In genomic region chr12:110739894-110740293, GRCh38 we compare ENCODE assay signal across 10 cellular contexts. TPM values are rescaled to one million over a fixed set of nuclear protein-coding genes. Genes with fewer than 3 reads are reported as not detected.
A peak's percentile ranks its signal among the peaks of the same experiment; 100 is the strongest.
DNase-seq lines count a peak whose midpoint lies in the region; ATAC-seq and TF ChIP-seq lines count a peak whose summit lies in the region.
"Had no signal": no experiment of that assay in that cellular context is flagged by ENCODE, and none has a peak within 500 bp of the region (broad histone marks: within the 10 kb centered on the region; RNA-seq: fewer than 3 reads in every experiment).

No MANE protein-coding gene starts in this region.

- no peaks in the 10 kb centered on the region for H3K27me3 Mint-ChIP-seq in activated CD4-positive, alpha-beta T cell treated with anti-CD3 and anti-CD28 coated beads for 36 hours
- no peaks in the 10 kb centered on the region for H3K27me3 Mint-ChIP-seq in T-cell
- H3K27me3 Mint-ChIP-seq in stimulated activated memory B cell treated with anti-CD40 and anti-IgM and Interleukin-4, amounts not matched to agents 10 μg/mL and 1 μg/mL and 100 μg/mL, for 72 hours: no peaks in the 10 kb centered on the region

- H3K4me3 Mint-ChIP-seq in activated CD4-positive, alpha-beta T cell treated with anti-CD3 and anti-CD28 coated beads for 36 hours: peak overlapping the region; percentile 98
- peak overlapping the region; percentile 68 to 94 (median 72) for H3K4me3 Mint-ChIP-seq in T-cell
- peak overlapping the region; percentile 74 for H3K4me3 Mint-ChIP-seq in stimulated activated memory B cell treated with anti-CD40 and anti-IgM and Interleukin-4, amounts not matched to agents 10 μg/mL and 1 μg/mL and 100 μg/mL, for 72 hours

- H3K9me3 Mint-ChIP-seq in activated CD4-positive, alpha-beta T cell treated with anti-CD3 and anti-CD28 coated beads for 36 hours (ENCODE audit: low read depth): no peaks in the 10 kb centered on the region
- no peaks in the 10 kb centered on the region for H3K9me3 Mint-ChIP-seq in T-cell
- no peaks in the 10 kb centered on the region for H3K9me3 Mint-ChIP-seq in stimulated activated memory B cell treated with anti-CD40 and anti-IgM and Interleukin-4, amounts not matched to agents 10 μg/mL and 1 μg/mL and 100 μg/mL, for 72 hours

- intact Hi-C loops in activated CD4-positive, alpha-beta T cell treated with anti-CD3 and anti-CD28 coated beads for 36 hours (cut with DNase I, micrococcal nuclease): loop anchor here (1.0 to 10.0 kb wide), 7 partner anchors 13 to 1665 kb away; partner anchors contain the start of genes ATP2A2 (in 1 of the 2), FAM216A (in 1 of the 2), GPN3 (in 1 of the 2) and RAD9B (in 1 of the 2)

- DNase-seq in activated CD4-positive, alpha-beta T cell treated with anti-CD3 and anti-CD28 coated beads for 36 hours: peak; percentile 30
- no peak for DNase-seq in activated CD4-positive, alpha-beta T cell treated with anti-CD3 and anti-CD28 coated beads, Interleukin-2, amount 50 U/mL, for 4 hours
- no peak for DNase-seq in T-cell
- DNase-seq in fibroblast of villous mesenchyme (ENCODE audit: low read depth): no peak
- no peak for DNase-seq in stimulated activated CD4-positive, alpha-beta T cell treated with anti-CD3 and anti-CD28 coated beads, Interleukin-12 subunit alpha, Interleukin-12 subunit beta, amount 100 ng/mL, for 4 hours
- DNase-seq in foreskin melanocyte: no peak
- no peak for DNase-seq in NCI-H524 (lab: John Stamatoyannopoulos, UW)
- DNase-seq: ACHN had no signal

- peaks cover 53% of the 10 kb centered on the region for H3K36me3 Mint-ChIP-seq in activated CD4-positive, alpha-beta T cell treated with anti-CD3 and anti-CD28 coated beads for 36 hours (ENCODE audit: low read depth)
- H3K36me3 Mint-ChIP-seq in T-cell: peaks cover 7% of the 10 kb centered on the region
- H3K36me3 Mint-ChIP-seq in stimulated activated memory B cell treated with anti-CD40 and anti-IgM and Interleukin-4, amounts not matched to agents 10 μg/mL and 1 μg/mL and 100 μg/mL, for 72 hours: peaks cover 12% of the 10 kb centered on the region

- peaks cover 55% of the 10 kb centered on the region for H3K4me1 Mint-ChIP-seq in activated CD4-positive, alpha-beta T cell treated with anti-CD3 and anti-CD28 coated beads for 36 hours
- peaks cover 63 to 74% (median 66%) of the 10 kb centered on the region in 3 donors for H3K4me1 Mint-ChIP-seq in T-cell
- H3K4me1 Mint-ChIP-seq in stimulated activated memory B cell treated with anti-CD40 and anti-IgM and Interleukin-4, amounts not matched to agents 10 μg/mL and 1 μg/mL and 100 μg/mL, for 72 hours: peaks cover 73% of the 10 kb centered on the region

- CTCF ChIA-PET in activated CD4-positive, alpha-beta T cell treated with anti-CD3 and anti-CD28 coated beads for 36 hours (lab: Charles Lee): interaction anchor here (0.6 to 1.8 kb wide), 4 partner anchors 10 to 288 kb away, joined by 3 to 9 read pairs (median 4); no protein-coding TSS in a partner anchor
- CTCF ChIA-PET in T-cell (lab: Charles Lee): interaction anchor here in 1 of 2 donors (0.6 to 0.9 kb wide), 4 partner anchors 8 to 308 kb away, joined by 3 to 6 read pairs (median 4); no protein-coding TSS in a partner anchor

- TF ChIP-seq CTCF in fibroblast of villous mesenchyme (IDR thresholded peaks at IDR 0.05; ENCODE audit: insufficient read depth, low read depth, low read length): no peak

- H3K4me3 ChIP-seq in fibroblast of villous mesenchyme (ENCODE audit: low read depth, low read length): peak overlapping the region; percentile 29

- peak overlapping the region; percentile 77 for H3K27ac Mint-ChIP-seq in activated CD4-positive, alpha-beta T cell treated with anti-CD3 and anti-CD28 coated beads for 36 hours
- H3K27ac Mint-ChIP-seq in T-cell: peak overlapping the region; percentile 65 to 70
- H3K27ac Mint-ChIP-seq in stimulated activated memory B cell treated with anti-CD40 and anti-IgM and Interleukin-4, amounts not matched to agents 10 μg/mL and 1 μg/mL and 100 μg/mL, for 72 hours: peak overlapping the region; percentile 59

- POLR2A ChIA-PET in activated CD4-positive, alpha-beta T cell treated with anti-CD3 and anti-CD28 coated beads for 36 hours (lab: Charles Lee): interaction anchor here (0.8 to 2.6 kb wide), 5 partner anchors 9 to 271 kb away, joined by 3 to 14 read pairs (median 4); partner anchors contain the start of gene FAM216A
- POLR2A ChIA-PET in T-cell (lab: Charles Lee): interaction anchor here in 1 of 2 donors (1.1 kb wide), 1 partner anchor 9 kb away, joined by 7 read pairs; no protein-coding TSS in a partner anchor

- peak; percentile 59 for ATAC-seq in activated CD4-positive, alpha-beta T cell treated with anti-CD3 and anti-CD28 coated beads for 36 hours
- ATAC-seq in T-cell (replicated peaks in 1 of 4): no peak
- ATAC-seq in stimulated activated memory B cell treated with anti-CD40 and anti-IgM and Interleukin-4, amounts not matched to agents 10 μg/mL and 1 μg/mL and 100 μg/mL, for 72 hours: no peak

RNA-seq across cellular contexts. Expression of gene PPP1CC, which starts 2.8 kb away (rescaled TPM):
- total RNA-seq in activated CD4-positive, alpha-beta T cell treated with anti-CD3 and anti-CD28 coated beads for 36 hours: 100 to 1,000 TPM; 201 to 283 TPM
- total RNA-seq in T-cell (100 to 1,000 TPM; 113 to 154 (median 134) TPM), fibroblast of villous mesenchyme (82.8 and 139 TPM in 2 replicates)

RNA-seq across cellular contexts. Expression of gene HVCN1, which starts 51.0 kb away (rescaled TPM):
- total RNA-seq in activated CD4-positive, alpha-beta T cell treated with anti-CD3 and anti-CD28 coated beads for 36 hours: 1 to 10 TPM; 4.4 to 4.7 TPM
- total RNA-seq in T-cell (10 to 100 TPM in 3 of 5 donors, 1 to 10 TPM in 2; 5.6 to 18.7 (median 14.2) TPM), fibroblast of villous mesenchyme (5.6 and 5.8 TPM in 2 replicates)
- total RNA-seq: SJSA1 had no signal
